ENCODE assay signal across 12 cellular contexts in the genomic region with DNA sequence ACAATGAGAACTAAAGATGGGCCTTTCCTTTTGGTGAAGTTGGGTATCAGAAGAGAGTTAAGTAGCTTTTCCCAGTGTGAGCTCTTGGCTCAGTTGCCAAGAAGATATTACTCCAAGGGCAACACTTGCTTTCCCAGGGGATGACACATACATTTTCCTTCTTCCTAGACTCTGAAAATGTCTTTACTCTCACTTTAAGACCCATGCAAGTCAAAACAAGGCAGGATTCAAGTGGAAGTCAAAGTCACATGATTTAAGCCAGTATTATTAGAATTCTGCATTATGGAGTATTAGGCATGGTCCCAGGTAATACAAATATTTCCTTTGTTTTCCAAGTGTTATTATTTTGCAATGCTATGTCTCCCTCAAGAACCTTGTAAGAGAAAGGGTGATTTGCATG.
"Had no signal": no experiment of that assay in that cellular context is flagged by ENCODE, and none has a peak within 500 bp of the region (broad histone marks: within the 10 kb centered on the region; RNA-seq: fewer than 3 reads in every experiment).

No MANE protein-coding gene starts in this region.

- DNase-seq: activated CD4-positive, alpha-beta T cell treated with anti-CD3 and anti-CD28 coated beads for 1 hour; activated CD4-positive, alpha-beta T cell treated with anti-CD3 and anti-CD28 coated beads, Interleukin-2, amount 50 U/mL, for 4 hours; activated CD8-positive, alpha-beta memory T cell treated with anti-CD3 and anti-CD28 coated beads, Interleukin-2, amount 10 ng/mL, durations not matched to agents 7 days and 5 days; activated T-cell treated with anti-CD3 and anti-CD28 coated beads, Interleukin-2, amount 50 U/mL, for 1 hour; amygdala; cerebellar nuclear complex; effector memory CD4-positive, alpha-beta T cell; hippocampal formation; mesendoderm; nephron progenitor cell; psoas muscle; right lobe of liver had no signal

- H3K4me1 ChIP-seq: psoas muscle, right lobe of liver had no signal

- H3K27me3 ChIP-seq: right lobe of liver had no signal

- H3K9me3 ChIP-seq: psoas muscle, right lobe of liver had no signal

- H3K27ac ChIP-seq: psoas muscle, right lobe of liver had no signal

- H3K4me3 ChIP-seq: psoas muscle, right lobe of liver had no signal

- H3K36me3 ChIP-seq: right lobe of liver had no signal
